In the genomic region with DNA sequence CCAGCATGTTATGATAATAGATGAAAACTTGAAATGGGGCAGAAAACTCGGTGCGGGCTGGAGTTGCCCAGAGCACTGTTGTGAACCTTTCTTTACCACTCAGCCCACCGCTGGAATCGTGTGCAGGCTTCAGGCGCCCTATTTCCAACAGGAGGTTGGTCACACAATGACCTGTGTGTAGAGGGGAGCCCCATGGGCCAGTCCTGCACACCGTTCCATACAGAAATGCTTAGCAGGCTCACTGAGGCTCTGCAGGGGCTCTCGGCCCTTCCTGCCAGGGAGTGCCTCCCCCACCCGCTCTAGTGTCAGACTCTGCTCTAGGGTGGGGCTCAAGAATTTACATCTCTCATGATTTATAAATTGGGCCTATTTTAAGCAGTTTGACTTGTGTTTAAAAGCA, we compare ENCODE assay signal across 15 cellular contexts. TPM values are rescaled to one million over a fixed set of nuclear protein-coding genes. Genes with fewer than 3 reads are reported as not detected.
"Had no signal": no experiment of that assay in that cellular context is flagged by ENCODE, and none has a peak within 500 bp of the region (broad histone marks: within the 10 kb centered on the region; RNA-seq: fewer than 3 reads in every experiment).

No MANE protein-coding gene starts in this region.

- H3K4me1 ChIP-seq: gastrocnemius medialis, left ventricle myocardium inferior, transverse colon had no signal

- H3K4me1 Mint-ChIP-seq: neural crest cell, WTC11 had no signal

- H3K27me3 ChIP-seq: gastrocnemius medialis, transverse colon had no signal

- H3K27ac ChIP-seq: gastrocnemius medialis, left ventricle myocardium inferior had no signal

- H3K27ac Mint-ChIP-seq: activated naive CD4-positive, alpha-beta T cell treated with anti-CD3 and anti-CD28 coated beads, Interleukin-2, amount 10 ng/mL, durations not matched to agents 7 days and 5 days had no signal

- H3K9me3 ChIP-seq: gastrocnemius medialis, left ventricle myocardium inferior, transverse colon had no signal

- H3K27me3 Mint-ChIP-seq: activated naive CD4-positive, alpha-beta T cell treated with anti-CD3 and anti-CD28 coated beads, Interleukin-2, amount 10 ng/mL, durations not matched to agents 7 days and 5 days; activated T-helper 17 cell treated with anti-CD3 and anti-CD28 coated beads, Interleukin-2, amount 50 U/mL, for 72 hours had no signal

- DNase-seq: activated CD4-positive, alpha-beta T cell treated with anti-CD3 and anti-CD28 coated beads for 48 hours; activated naive CD4-positive, alpha-beta T cell treated with anti-CD3 and anti-CD28 coated beads, Interleukin-2, amount 10 ng/mL, durations not matched to agents 7 days and 5 days; activated T-cell treated with anti-CD3 and anti-CD28 coated beads for 4 hours; gastrocnemius medialis; kidney; left ventricle myocardium inferior; mesendoderm; retina; small intestine; transverse colon had no signal

- H3K4me3 ChIP-seq: gastrocnemius medialis, left ventricle myocardium inferior, transverse colon had no signal

- H3K9me3 Mint-ChIP-seq: activated naive CD4-positive, alpha-beta T cell treated with anti-CD3 and anti-CD28 coated beads, Interleukin-2, amount 10 ng/mL, durations not matched to agents 7 days and 5 days; activated T-helper 17 cell treated with anti-CD3 and anti-CD28 coated beads, Interleukin-2, amount 50 U/mL, for 72 hours; neural crest cell; WTC11 had no signal

- H3K4me3 Mint-ChIP-seq: activated naive CD4-positive, alpha-beta T cell treated with anti-CD3 and anti-CD28 coated beads, Interleukin-2, amount 10 ng/mL, durations not matched to agents 7 days and 5 days; activated T-helper 17 cell treated with anti-CD3 and anti-CD28 coated beads, Interleukin-2, amount 50 U/mL, for 72 hours; neural crest cell; WTC11 had no signal

RNA-seq across cellular contexts. Expression of a gene that starts 42.1 kb away (rescaled TPM):
- total RNA-seq: activated T-helper 17 cell treated with anti-CD3 and anti-CD28 coated beads, Interleukin-2, amount 50 U/mL, for 72 hours; endothelial cell of umbilical vein; gastrocnemius medialis; left ventricle myocardium inferior; neural crest cell; T-helper 1 cell treated with Interleukin-12 subunit alpha and Interleukin-12 subunit beta and Interleukin-4 antibody, amounts not matched to agents 30 ng/mL and 1 ng/mL, for 36 hours had no signal
- polyA plus RNA-seq: endothelial cell of umbilical vein had no signal
